20 cellular contexts compared by ENCODE assay signal in genomic region chr20:61448396-61448795, GRCh38.
"Had no signal": no experiment of that assay in that cellular context is flagged by ENCODE, and none has a peak within 500 bp of the region (broad histone marks: within the 10 kb centered on the region; RNA-seq: fewer than 3 reads in every experiment).

No MANE protein-coding gene starts in this region.

- H3K27ac ChIP-seq: brain microvascular endothelial cell, neutrophil, parathyroid adenoma, thyroid gland had no signal

- DNase-seq: activated CD4-positive, alpha-beta memory T cell treated with anti-CD3 and anti-CD28 coated beads, Interleukin-2, amount 10 ng/mL, durations not matched to agents 7 days and 5 days; activated CD4-positive, alpha-beta T cell treated with anti-CD3 and anti-CD28 coated beads for 48 hours; activated CD4-positive, CD25-positive, alpha-beta regulatory T cell; activated CD8-positive, alpha-beta memory T cell treated with anti-CD3 and anti-CD28 coated beads, Interleukin-2, amount 10 ng/mL, durations not matched to agents 7 days and 5 days; activated naive CD4-positive, alpha-beta T cell treated with Interleukin-2 at 50 U/mL for 16 hours; activated naive CD8-positive, alpha-beta T cell treated with anti-CD3 and anti-CD28 coated beads, Interleukin-2, amount 10 ng/mL, durations not matched to agents 7 days and 5 days; activated T-cell treated with anti-CD3 and anti-CD28 coated beads, Interleukin-2, amount 50 U/mL, for 1 hour; brain microvascular endothelial cell; central memory CD4-positive, alpha-beta T cell; foreskin melanocyte; left ventricle myocardium superior; naive thymus-derived CD4-positive, alpha-beta T cell; spleen; stimulated activated CD4-positive, alpha-beta T cell treated with anti-CD3 and anti-CD28 coated beads, Interleukin-4, amount 100 ng/mL, for 4 hours; T-cell; thyroid gland had no signal

- H3K9me3 ChIP-seq: neutrophil, thyroid gland had no signal

- ATAC-seq: activated CD8-positive, alpha-beta memory T cell treated with anti-CD3 and anti-CD28 coated beads, Interleukin-2, amount 10 ng/mL, durations not matched to agents 7 days and 5 days; activated T-helper 17 cell treated with anti-CD3 and anti-CD28 coated beads, Interleukin-2, amount 50 U/mL, for 72 hours; left ventricle myocardium superior; naive thymus-derived CD4-positive, alpha-beta T cell; stimulated activated memory B cell treated with anti-CD40 and anti-IgM and Interleukin-4, amounts not matched to agents 10 μg/mL and 1 μg/mL and 100 μg/mL, for 72 hours; T-cell had no signal

- H3K27me3 ChIP-seq: brain microvascular endothelial cell, neutrophil, thyroid gland had no signal

- H3K4me3 ChIP-seq: spleen, thyroid gland had no signal

- H3K9ac ChIP-seq: parathyroid adenoma had no signal

- H3K36me3 ChIP-seq: brain microvascular endothelial cell, neutrophil, spleen, thyroid gland had no signal

- H3K4me1 ChIP-seq: parathyroid adenoma, thyroid gland had no signal
